26 cellular contexts compared by ENCODE assay signal in the genomic region with DNA sequence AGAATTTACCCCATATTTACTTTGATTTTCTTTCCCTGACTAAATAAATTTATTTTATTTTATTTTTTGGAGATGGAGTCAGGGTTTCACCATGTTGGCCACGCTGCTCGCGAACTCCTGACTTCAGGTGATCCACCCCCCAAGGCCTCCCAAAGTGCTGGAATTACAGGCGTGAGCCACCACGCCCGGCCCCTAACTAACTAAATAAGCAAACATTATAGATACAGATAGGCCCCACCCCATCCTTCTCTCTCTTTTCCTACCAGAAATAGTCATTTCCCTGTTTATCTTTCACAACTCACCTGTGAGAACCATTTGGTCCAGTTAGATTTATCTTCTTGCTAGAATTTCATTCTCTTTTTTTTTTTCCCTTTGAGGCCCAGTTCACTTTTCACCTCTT.
"Had no signal": no experiment of that assay in that cellular context is flagged by ENCODE, and none has a peak within 500 bp of the region (broad histone marks: within the 10 kb centered on the region; RNA-seq: fewer than 3 reads in every experiment).

No MANE protein-coding gene starts in this region.

- H3K27ac ChIP-seq: stomach, suprapubic skin, testis, thoracic aorta, thyroid gland, tibial artery, tibial nerve, transverse colon, upper lobe of left lung, upper lobe of right lung, uterus, vagina had no signal

- H3K9me3 ChIP-seq: stomach, suprapubic skin, testis, thoracic aorta, thyroid gland, tibial artery, tibial nerve, transverse colon, upper lobe of left lung, upper lobe of right lung, uterus, vagina had no signal

- H3K36me3 ChIP-seq: stomach, suprapubic skin, thoracic aorta, thyroid gland, tibial artery, transverse colon, upper lobe of left lung, upper lobe of right lung, uterus, vagina had no signal

- ATAC-seq: stimulated activated effector memory CD8-positive, alpha-beta T cell treated with anti-CD3 and anti-CD28 coated beads, Interleukin-12 subunit alpha, Interleukin-12 subunit beta, amount 100 ng/mL, for 72 hours; stimulated activated memory B cell treated with anti-CD40 and anti-IgM and Interleukin-4, amounts not matched to agents 10 μg/mL and 1 μg/mL and 100 μg/mL, for 72 hours; stimulated activated naive B cell treated with anti-CD40 and anti-IgM and Interleukin-4, amounts not matched to agents 10 μg/mL and 1 μg/mL and 100 μg/mL, for 72 hours; stimulated activated naive CD8-positive, alpha-beta T cell treated with anti-CD3 and anti-CD28 coated beads, Interleukin-15, amount 100 ng/mL, for 72 hours; stimulated activated naive CD8-positive, alpha-beta T cell treated with anti-CD3 and anti-CD28 coated beads, Interleukin-15, Interleukin-2, amounts not matched to agents 100 U/mL and 50 U/mL, for 24 hours; upper lobe of right lung had no signal

- DNase-seq: stimulated activated CD4-positive, alpha-beta T cell treated with anti-CD3 and anti-CD28 coated beads, Interleukin-2, amount 100 ng/mL, for 48 hours; stimulated activated CD4-positive, alpha-beta T cell treated with anti-CD3 and anti-CD28 coated beads, Interleukin-4, amount 100 ng/mL, for 1 hour; stimulated activated CD4-positive, alpha-beta T cell treated with anti-CD3 and anti-CD28 coated beads, Interleukin-4, amount 100 ng/mL, for 24 hours; stimulated activated CD4-positive, alpha-beta T cell treated with anti-CD3 and anti-CD28 coated beads, Interleukin-4, amount 100 ng/mL, for 4 hours; stimulated activated CD8-positive, alpha-beta memory T cell treated with anti-CD3 and anti-CD28 coated beads, Interleukin-4, amount 100 ng/mL, for 48 hours; stimulated activated naive B cell treated with anti-CD40 and anti-IgM and Interleukin-4, amounts not matched to agents 10 μg/mL and 1 μg/mL and 100 μg/mL, for 72 hours; stimulated activated naive CD4-positive, alpha-beta T cell; stimulated activated naive CD4-positive, alpha-beta T cell treated with Interleukin-2 at 50 U/mL for 16 hours; stimulated activated naive CD8-positive, alpha-beta T cell treated with anti-CD3 and anti-CD28 coated beads, Interleukin-15, amount 100 ng/mL, for 72 hours; stimulated activated naive CD8-positive, alpha-beta T cell treated with anti-CD3 and anti-CD28 coated beads, Interleukin-15, Interleukin-2, amounts not matched to agents 100 U/mL and 50 U/mL, for 24 hours; stomach; substantia nigra; testis; thyroid gland; tibial artery; transverse colon; trophoblast cell; upper lobe of left lung; upper lobe of right lung; uterus had no signal

- H3K4me3 ChIP-seq: stomach, suprapubic skin, testis, thoracic aorta, thyroid gland, tibial artery, tibial nerve, transverse colon, upper lobe of left lung, upper lobe of right lung, uterus, vagina had no signal

- H3K4me1 ChIP-seq: stomach, suprapubic skin, testis, tibial artery, transverse colon, upper lobe of left lung, uterus, vagina had no signal
